Comparison of ENCODE assay signal across 13 cellular contexts in the genomic region with DNA sequence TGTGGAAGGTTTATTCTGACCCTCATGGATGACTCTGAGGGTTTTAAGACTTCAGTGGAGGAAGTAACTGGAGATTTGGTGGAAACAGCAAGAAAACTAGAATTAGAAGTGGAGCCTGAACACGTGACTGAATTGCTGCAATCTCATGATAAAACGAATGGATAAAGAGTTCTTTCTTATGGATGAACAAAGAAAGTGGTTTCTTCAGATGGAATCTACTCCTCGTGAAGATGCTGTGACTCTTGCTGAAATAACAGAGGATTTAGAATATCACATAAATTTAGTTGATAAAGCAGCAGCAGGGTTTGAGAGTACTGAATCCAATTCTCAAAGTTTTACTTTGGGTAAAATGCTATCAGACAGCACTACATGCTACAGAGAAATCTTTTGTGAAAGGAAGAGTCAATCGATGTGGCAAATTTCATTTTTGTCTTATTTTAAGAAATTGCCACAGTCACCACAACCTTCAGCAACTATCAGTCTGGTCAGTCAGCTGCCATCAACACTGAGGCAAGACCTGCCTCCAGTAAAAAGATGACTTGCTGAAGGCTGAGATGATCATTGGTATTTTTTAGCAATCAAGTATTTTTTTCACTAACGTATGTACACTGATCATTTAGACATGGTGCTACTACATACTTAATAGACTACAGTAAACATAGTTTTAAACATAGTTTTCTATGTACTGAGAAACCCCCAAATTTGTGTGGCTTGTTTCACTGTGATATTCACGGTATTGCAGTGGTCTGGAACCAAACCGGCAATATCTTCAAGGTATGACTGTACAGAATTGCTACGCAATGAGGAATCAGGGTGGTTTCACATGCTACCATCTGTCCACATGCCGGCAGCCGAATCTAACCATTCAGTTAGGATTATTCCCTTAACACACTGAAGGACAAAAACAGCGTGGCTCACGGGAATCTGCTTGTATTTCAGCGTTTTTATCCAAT.
DNase-seq lines count a peak whose midpoint lies in the region; ATAC-seq and TF ChIP-seq lines count a peak whose summit lies in the region.
"Had no signal": no experiment of that assay in that cellular context is flagged by ENCODE, and none has a peak within 500 bp of the region (broad histone marks: within the 10 kb centered on the region; RNA-seq: fewer than 3 reads in every experiment).

No MANE protein-coding gene starts in this region.

- TF ChIP-seq EP300 in ovary (IDR thresholded peaks at IDR 0.05): no peak

- peak; percentile 88 for DNase-seq in GM12865 (ENCODE audit: low read depth)
- DNase-seq in ovary: no peak
- no peak for DNase-seq in SHP77 (lab: John Stamatoyannopoulos, UW)
- DNase-seq in SHP77 treated with DMSO at 0.1 percent for 48 hours (lab: John Stamatoyannopoulos, UW): no peak
- no peak for DNase-seq in OCI-M1 (lab: John Stamatoyannopoulos, UW)
- DNase-seq: activated CD4-positive, alpha-beta T cell treated with anti-CD3 and anti-CD28 coated beads, Interleukin-2, amount 10 ng/mL, durations not matched to agents 7 days and 5 days; effector CD8-positive, alpha-beta T cell; hippocampal formation; NCI-H187 treated with DMSO at 0.1 percent for 48 hours; right lobe of liver had no signal

- 88 to 94% (median 94%) methylated on average over 13 of the region's 13 CpGs for WGBS in ovary, 3 donors

- ATAC-seq in GM19395 (IDR thresholded peaks at IDR 0.05; ENCODE audit: unreplicated experiment) (peak; percentile 95), HG02840 (IDR thresholded peaks at IDR 0.05; ENCODE audit: low FRiP score, unreplicated experiment) (peak; percentile 82), HG03521 (IDR thresholded peaks at IDR 0.05; ENCODE audit: unreplicated experiment) (peak; percentile 92)
- ATAC-seq: right lobe of liver had no signal

- no peak overlapping the region for H3K27ac ChIP-seq in ovary
- H3K27ac ChIP-seq: right lobe of liver had no signal

- no peak for TF ChIP-seq POLR2A in ovary (IDR thresholded peaks at IDR 0.05)

- H3K4me3 ChIP-seq in GM12865 (ENCODE audit: low read depth, low read length) (no peak overlapping the region), ovary (no peak overlapping the region)
- H3K4me3 ChIP-seq: right lobe of liver had no signal

- H3K36me3 ChIP-seq in ovary: no peaks in the 10 kb centered on the region
- H3K36me3 ChIP-seq: right lobe of liver had no signal

- no peaks in the 10 kb centered on the region for H3K9me3 ChIP-seq in ovary
- H3K9me3 ChIP-seq: right lobe of liver had no signal

- no peaks in the 10 kb centered on the region for H3K4me1 ChIP-seq in ovary (ENCODE audit: insufficient read depth)
- H3K4me1 ChIP-seq: right lobe of liver had no signal

- intact Hi-C loops in ovary (cut with DNase I): no loop called here

- no peaks in the 10 kb centered on the region for H3K27me3 ChIP-seq in ovary
- H3K27me3 ChIP-seq: right lobe of liver had no signal

- TF ChIP-seq CTCF in GM12865 (IDR thresholded peaks at IDR 0.05; ENCODE audit: insufficient read depth, low read depth, low read length, missing control alignments) (no peak), ovary (IDR thresholded peaks at IDR 0.05) (no peak)
